8 cellular contexts compared by ENCODE assay signal in genomic region chr3:197792019-197792647, GRCh38. TPM values are rescaled to one million over a fixed set of nuclear protein-coding genes. Genes with fewer than 3 reads are reported as not detected.
A peak's percentile ranks its signal among the peaks of the same experiment; 100 is the strongest.
DNase-seq lines count a peak whose midpoint lies in the region; ATAC-seq and TF ChIP-seq lines count a peak whose summit lies in the region.

No MANE protein-coding gene starts in this region.

- H3K27ac ChIP-seq in WERI-Rb-1 (no peak overlapping the region), neural progenitor cell (no peak overlapping the region)

- H3K4me3 ChIP-seq in H7 (ENCODE audit: insufficient read depth, low read depth, low read length) (peak overlapping the region; percentile 87), WERI-Rb-1 (ENCODE audit: low read depth, low read length) (peak overlapping the region; percentile 74), neural progenitor cell (peak overlapping the region; percentile 88)

- H3K27ac Mint-ChIP-seq in effector memory CD8-positive, alpha-beta T cell: peak overlapping the region; percentile 98 to 99
- peak overlapping the region; percentile 31 for H3K27ac Mint-ChIP-seq in neural progenitor cell

- H3K9me3 ChIP-seq in WERI-Rb-1 (ENCODE audit: severe bottlenecking) (no peaks in the 10 kb centered on the region), neural progenitor cell (ENCODE audit: low read depth) (no peaks in the 10 kb centered on the region)

- H3K4me2 ChIP-seq in neural progenitor cell: peak overlapping the region; percentile 83

- H3K27me3 ChIP-seq in H7 (ENCODE audit: control insufficient read depth, insufficient read depth, low read length) (no peaks in the 10 kb centered on the region), WERI-Rb-1 (ENCODE audit: insufficient read depth, low read depth, severe bottlenecking) (no peaks in the 10 kb centered on the region), neural progenitor cell (no peaks in the 10 kb centered on the region)

- H3K36me3 ChIP-seq in H7 (replicated peaks; ENCODE audit: control insufficient read depth, insufficient read depth, low read length): no peaks in the 10 kb centered on the region
- no peaks in the 10 kb centered on the region for H3K36me3 ChIP-seq in WERI-Rb-1
- H3K36me3 ChIP-seq in neural progenitor cell: no peaks in the 10 kb centered on the region

- DNase-seq in A172 (ENCODE audit: low spot score) (peak; percentile 9), H7 (no peak), WERI-Rb-1 (no peak), neural progenitor cell (ENCODE audit: low spot score) (no peak), hippocampal formation (lab: John Stamatoyannopoulos, UW) (no peak), SHP77 treated with DMSO at 0.1 percent for 48 hours (lab: John Stamatoyannopoulos, UW) (no peak)
- peak in 2 of 3 experiments; percentile 7 to 43 for DNase-seq in effector memory CD8-positive, alpha-beta T cell

- TF ChIP-seq CTCF in WERI-Rb-1 (IDR thresholded peaks at IDR 0.05; ENCODE audit: low read depth, low read length) (no peak), neural progenitor cell (IDR thresholded peaks at IDR 0.05) (no peak)

- H3F3A ChIP-seq in neural progenitor cell (ENCODE audit: low read depth): peaks cover 12% of the 10 kb centered on the region

- peaks cover 25% of the 10 kb centered on the region for H3K36me3 Mint-ChIP-seq in effector memory CD8-positive, alpha-beta T cell (ENCODE audit: insufficient read depth)
- H3K36me3 Mint-ChIP-seq in neural progenitor cell: peaks cover 16% of the 10 kb centered on the region

- H2AFZ ChIP-seq in neural progenitor cell (replicated peaks): peak overlapping the region; percentile 96

- H3K4me1 Mint-ChIP-seq in effector memory CD8-positive, alpha-beta T cell (ENCODE audit: low read depth in 2 of 2): peaks cover 16 to 31% of the 10 kb centered on the region in 2 donors
- peaks cover 8% of the 10 kb centered on the region for H3K4me1 Mint-ChIP-seq in neural progenitor cell

- peak; percentile 19 for ATAC-seq in effector memory CD8-positive, alpha-beta T cell (replicated peaks)
- ATAC-seq in HG03432 (IDR thresholded peaks at IDR 0.05; ENCODE audit: unreplicated experiment): no peak

- peak overlapping the region; percentile 89 for H3K9ac ChIP-seq in neural progenitor cell

- peaks cover 28% of the 10 kb centered on the region for H4K20me1 ChIP-seq in neural progenitor cell (ENCODE audit: low read depth)

- no peaks in the 10 kb centered on the region for H3K9me3 Mint-ChIP-seq in effector memory CD8-positive, alpha-beta T cell
- no peaks in the 10 kb centered on the region for H3K9me3 Mint-ChIP-seq in neural progenitor cell

- H3K4me3 Mint-ChIP-seq in effector memory CD8-positive, alpha-beta T cell: peak overlapping the region; percentile 84 to 98
- peak overlapping the region; percentile 95 for H3K4me3 Mint-ChIP-seq in neural progenitor cell

- H3K4me1 ChIP-seq in neural progenitor cell: peaks cover 5% of the 10 kb centered on the region

- H3K27me3 Mint-ChIP-seq in effector memory CD8-positive, alpha-beta T cell: no peaks in the 10 kb centered on the region
- peaks cover 9% of the 10 kb centered on the region for H3K27me3 Mint-ChIP-seq in neural progenitor cell (ENCODE audit: insufficient read depth, low read depth)

- H3K79me2 ChIP-seq in neural progenitor cell (ENCODE audit: low read depth): peaks cover 61% of the 10 kb centered on the region

RNA-seq across cellular contexts. Expression of gene LRCH3, which starts 1.1 kb away (rescaled TPM):
- 23.0 and 23.8 TPM in 2 replicates for total RNA-seq in A172 (2014; rRNA removed; shearing (Covaris generic))
- total RNA-seq in H7 (2014; rRNA removed; shearing (Covaris generic)): 21.4 and 21.5 TPM in 2 replicates
- 45.9 and 56.2 TPM in 2 replicates for total RNA-seq in neural progenitor cell (ENCODE audit: low replicate concordance)

RNA-seq across cellular contexts. Expression of gene FYTTD1, which starts 42.5 kb away (rescaled TPM):
- total RNA-seq in A172 (2014; rRNA removed; shearing (Covaris generic)): 69.8 and 87.7 TPM in 2 replicates
- 13.5 and 17.7 TPM in 2 replicates for total RNA-seq in H7 (2014; rRNA removed; shearing (Covaris generic))
- total RNA-seq in neural progenitor cell (ENCODE audit: low replicate concordance): 38.4 and 104 TPM in 2 replicates

RNA-seq across cellular contexts. Expression of gene RUBCN, which starts 55.4 kb away (rescaled TPM):
- 27.0 and 42.2 TPM in 2 replicates for total RNA-seq in A172 (2014; rRNA removed; shearing (Covaris generic))
- total RNA-seq in H7 (2014; rRNA removed; shearing (Covaris generic)): 9.6 and 15.5 TPM in 2 replicates
- 6.4 and 22.1 TPM in 2 replicates for total RNA-seq in neural progenitor cell (ENCODE audit: low replicate concordance)

Comparison
In these comparisons a context has a peak if more than half of its experiments do, and no peak if none do; other contexts are left out.
1. DNase-seq: peak in A172 (single experiment) and effector memory CD8-positive, alpha-beta T cell (2 of 3); none in H7 (single experiment), WERI-Rb-1 (single experiment), neural progenitor cell (single experiment), hippocampal formation (0 of 2) and SHP77 treated with DMSO at 0.1 percent for 48 hours (single experiment).
2. Peak in every context shown above with its lines, with median percentiles within 50 percentile points of each other: H3K4me3 ChIP-seq.